ENCODE assay signal across 19 cellular contexts in genomic region chr16:10728035-10728462, GRCh38.
DNase-seq lines count a peak whose midpoint lies in the region; ATAC-seq and FAIRE-seq lines count a peak whose summit lies in the region.
"Had no signal": no experiment of that assay in that cellular context is flagged by ENCODE, and none has a peak within 500 bp of the region (broad histone marks: within the 10 kb centered on the region; RNA-seq: fewer than 3 reads in every experiment).

No MANE protein-coding gene starts in this region.

- no peaks in the 10 kb centered on the region for H3K9me3 ChIP-seq in endocrine pancreas (ENCODE audit: control insufficient read depth, low read length)
- H3K9me3 ChIP-seq: tibial artery had no signal

- FAIRE-seq in RCC 7860 (lab: Jason Lieb, UNC) = no peak

- ATAC-seq in GM18511 (IDR thresholded peaks at IDR 0.05; ENCODE audit: unreplicated experiment) = peak; percentile 63
- ATAC-seq in HG03432 (IDR thresholded peaks at IDR 0.05; ENCODE audit: unreplicated experiment) = no peak
- ATAC-seq: Right ventricle myocardium inferior had no signal

- DNase-seq in NCI-H2171 (lab: John Stamatoyannopoulos, UW) (peak; percentile 94), retina (peak; percentile 30), RCC 7860 (ENCODE audit: low spot score) (no peak), nucleus accumbens (lab: John Stamatoyannopoulos, UW) (no peak)
- no peak for DNase-seq in activated naive CD4-positive, alpha-beta T cell (lab: John Stamatoyannopoulos, UW)
- DNase-seq: activated CD4-positive, alpha-beta T cell treated with anti-CD3 and anti-CD28 coated beads, Interleukin-2, amount 50 U/mL, for 48 hours; activated T-cell treated with anti-CD3 and anti-CD28 coated beads for 4 hours; central memory CD4-positive, alpha-beta T cell; dorsolateral prefrontal cortex; erythroblast; GM23248; NCI-H146; NCI-H446; right cardiac atrium; tibial artery had no signal

- peak overlapping the region; percentile 19 for H3K9ac ChIP-seq in endocrine pancreas (ENCODE audit: control insufficient read depth, insufficient read depth, low read length)
- H3K9ac ChIP-seq: GM23248 had no signal

- H3K36me3 ChIP-seq in endocrine pancreas (ENCODE audit: control insufficient read depth, insufficient read depth, low read length) = no peaks in the 10 kb centered on the region
- H3K36me3 ChIP-seq: tibial artery had no signal

- peaks cover 3% of the 10 kb centered on the region for H3K4me1 ChIP-seq in endocrine pancreas (ENCODE audit: control insufficient read depth, insufficient read depth, low read length)
- H3K4me1 ChIP-seq: tibial artery had no signal

- H3K4me3 ChIP-seq in endocrine pancreas (ENCODE audit: control insufficient read depth, insufficient read depth, low read length) = peak overlapping the region; percentile 24
- H3K4me3 ChIP-seq: dorsolateral prefrontal cortex, GM23248, tibial artery had no signal

- no peaks in the 10 kb centered on the region for H3K27me3 ChIP-seq in endocrine pancreas (ENCODE audit: control insufficient read depth, insufficient read depth, low read length)
- H3K27me3 ChIP-seq: dorsolateral prefrontal cortex had no signal

Comparison
In these comparisons a context has a peak if more than half of its experiments do, and no peak if none do; other contexts are left out.
1. DNase-seq: peak in NCI-H2171 (single experiment) and retina (single experiment); none in activated naive CD4-positive, alpha-beta T cell (0 of 4), RCC 7860 (single experiment) and nucleus accumbens (0 of 56).